In genomic region chr12:117363263-117363662, GRCh38 we compare ENCODE assay signal across 23 cellular contexts. TPM values are rescaled to one million over a fixed set of nuclear protein-coding genes. Genes with fewer than 3 reads are reported as not detected.
"Had no signal": no experiment of that assay in that cellular context is flagged by ENCODE, and none has a peak within 500 bp of the region (broad histone marks: within the 10 kb centered on the region; RNA-seq: fewer than 3 reads in every experiment).

No MANE protein-coding gene starts in this region.

- H3K9me3 ChIP-seq: SJCRH30 had no signal

- DNase-seq: IMR-90; Karpas-422; KG1; MM.1S; NCI-H1092 treated with DMSO at 0.1 percent for 48 hours; NCI-H1436; NCI-H187; NCI-H2029; NCI-H2081 treated with DMSO at 0.1 percent for 48 hours; NCI-H2227 treated with DMSO at 0.1 percent for 48 hours; NCI-H524; NCI-H748 treated with DMSO at 0.1 percent for 48 hours; NK-92 treated with Interleukin-12 subunit alpha and Interleukin-12 subunit beta, amount 100 ng/mL, for 24 hours; PC-3; SHP77 treated with DMSO at 0.1 percent for 48 hours; SJCRH30; SW 1271; T-cell had no signal

- H3K4me3 ChIP-seq: SJCRH30 had no signal

- H3K27me3 ChIP-seq: SJCRH30 had no signal

- H3K27ac ChIP-seq: RWPE1, SJCRH30 had no signal

- ATAC-seq: HepG2, Panc1, PC-3, T-cell had no signal

RNA-seq across cellular contexts. Expression of gene NOS1, which starts 1.8 kb away (rescaled TPM):
- total RNA-seq: HepG2, IMR-90, M059J, OCI-LY7 had no signal
- polyA plus RNA-seq: HepG2 had no signal
